In the genomic region with DNA sequence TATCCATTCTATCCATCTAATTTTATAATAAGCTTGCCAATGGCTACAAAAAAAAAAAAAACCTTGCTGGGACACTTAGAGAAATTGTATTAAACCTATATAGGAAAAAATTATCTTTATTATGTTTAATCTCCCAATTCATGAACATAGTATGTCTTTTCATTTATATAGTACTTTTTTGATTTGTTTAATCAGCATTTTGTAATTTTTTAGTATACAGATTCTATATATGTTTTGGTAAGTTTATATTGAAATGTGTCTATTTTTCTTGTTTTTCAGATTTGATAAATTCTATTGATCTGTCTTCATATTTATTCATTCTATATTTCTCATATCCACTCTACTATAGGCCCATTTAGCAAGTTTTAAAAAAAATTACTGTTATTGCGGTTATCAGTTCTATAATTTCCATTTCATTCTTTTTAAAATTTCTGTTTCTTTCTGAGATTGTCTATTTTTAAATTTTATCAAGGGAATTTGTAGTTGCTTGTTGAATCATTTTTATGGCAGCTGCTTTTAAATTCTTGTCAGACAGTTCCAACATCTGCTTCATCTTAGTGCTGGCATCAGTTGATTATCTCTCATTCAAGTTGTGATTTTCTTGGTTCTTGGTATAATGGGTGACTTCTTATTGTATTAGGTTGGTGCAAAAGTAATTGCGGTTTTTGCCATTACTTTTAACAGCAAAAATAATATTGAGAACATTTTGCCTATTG, we compare ENCODE assay signal across 18 cellular contexts.
"Had no signal": no experiment of that assay in that cellular context is flagged by ENCODE, and none has a peak within 500 bp of the region (broad histone marks: within the 10 kb centered on the region; RNA-seq: fewer than 3 reads in every experiment).

No MANE protein-coding gene starts in this region.

- H3K27me3 ChIP-seq: dorsolateral prefrontal cortex, sigmoid colon had no signal

- H2AFZ ChIP-seq: parathyroid adenoma had no signal

- H3K4me1 ChIP-seq: parathyroid adenoma, prostate gland, sigmoid colon had no signal

- H3K4me3 ChIP-seq: dorsolateral prefrontal cortex, heart right ventricle, prostate gland, sigmoid colon, smooth muscle cell had no signal

- DNase-seq: cortex of kidney; dorsolateral prefrontal cortex; effector CD8-positive, alpha-beta T cell; foreskin melanocyte; heart right ventricle; hypothalamus; kidney glomerular epithelial cell; mesendoderm; naive thymus-derived CD4-positive, alpha-beta T cell; nephron progenitor cell; sigmoid colon; stimulated activated CD4-positive, alpha-beta T cell treated with anti-CD3 and anti-CD28 coated beads, Interleukin-2, amount 100 ng/mL, for 48 hours; stimulated activated naive CD4-positive, alpha-beta T cell treated with Interleukin-2 at 50 U/mL for 16 hours; trophoblast cell had no signal

- H3K27ac ChIP-seq: dorsolateral prefrontal cortex, parathyroid adenoma, prostate gland, sigmoid colon had no signal

- H3K36me3 ChIP-seq: heart right ventricle, prostate gland, sigmoid colon had no signal

- H3K4me2 ChIP-seq: smooth muscle cell had no signal

- ATAC-seq: naive thymus-derived CD4-positive, alpha-beta T cell had no signal

- H3K79me2 ChIP-seq: parathyroid adenoma had no signal

- H3K9ac ChIP-seq: parathyroid adenoma had no signal

- H3K9me3 ChIP-seq: prostate gland had no signal

- FAIRE-seq: islet of Langerhans had no signal
